8 cellular contexts compared by ENCODE assay signal in the genomic region with DNA sequence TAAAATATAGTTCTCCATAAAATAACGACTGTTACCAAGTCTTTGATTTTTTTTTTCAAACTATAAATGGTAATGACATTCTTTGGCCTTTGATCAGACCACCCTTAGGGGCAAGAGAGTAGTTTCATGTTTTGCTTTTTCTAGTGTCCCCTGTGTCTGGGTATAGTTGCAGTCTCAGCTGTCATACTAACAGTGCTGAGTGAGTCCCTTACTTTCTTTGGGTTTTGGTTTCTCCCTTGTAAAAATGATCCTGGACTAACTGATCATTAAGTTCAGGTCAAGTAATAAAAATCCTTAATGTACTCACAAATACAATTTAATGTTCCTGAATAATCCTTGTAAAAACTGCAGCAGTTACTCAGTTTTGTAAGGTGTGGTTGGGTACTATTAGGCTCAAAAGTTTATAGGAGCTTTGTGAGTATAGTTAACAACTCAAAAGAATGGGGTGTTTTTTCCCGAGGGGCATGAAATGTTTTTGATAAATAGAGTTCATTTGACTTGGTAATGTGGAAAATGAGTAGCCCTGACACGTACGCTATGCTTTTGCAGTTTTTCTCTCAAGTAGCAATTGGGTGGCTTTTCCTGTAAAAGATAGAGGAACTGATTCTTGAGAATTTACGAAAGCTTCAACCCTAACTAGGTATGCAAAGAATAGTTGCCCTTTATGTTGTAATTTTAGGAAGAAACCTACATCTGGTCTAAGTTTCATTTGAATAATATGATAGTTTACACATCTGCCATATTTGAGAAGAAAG. TPM values are rescaled to one million over a fixed set of nuclear protein-coding genes. Genes with fewer than 3 reads are reported as not detected.
DNase-seq lines count a peak whose midpoint lies in the region; ATAC-seq, FAIRE-seq and TF ChIP-seq lines count a peak whose summit lies in the region.

No MANE protein-coding gene starts in this region.

- TF ChIP-seq POLR2A in GM12891 (IDR thresholded peaks at IDR 0.05; ENCODE audit: low read depth, low read length) (no peak), thyroid gland (IDR thresholded peaks at IDR 0.05) (no peak)

- peaks cover 86% of the 10 kb centered on the region for H4K20me1 ChIP-seq in hepatocyte (ENCODE audit: insufficient read depth, poor library complexity, severe bottlenecking)

- TF ChIP-seq CTCF in hepatocyte (IDR thresholded peaks at IDR 0.05; ENCODE audit: poor library complexity) (no peak), thyroid gland (IDR thresholded peaks at IDR 0.05) (no peak), pancreas (IDR thresholded peaks at IDR 0.05) (no peak)

- ATAC-seq in GM21825 (IDR thresholded peaks at IDR 0.05; ENCODE audit: unreplicated experiment) (peak; percentile 38), pancreas (no peak)

- peak overlapping the region; percentile 61 for H3K27ac ChIP-seq in hepatocyte
- no peak overlapping the region for H3K27ac ChIP-seq in thyroid gland
- H3K27ac ChIP-seq in pancreas: peak overlapping the region in 1 of 4 donors; percentile 18

- peaks cover 100% of the 10 kb centered on the region for H3K79me2 ChIP-seq in hepatocyte

- H3K36me3 ChIP-seq in hepatocyte (replicated peaks; ENCODE audit: insufficient read depth, low read depth) (no peaks in the 10 kb centered on the region), thyroid gland (no peaks in the 10 kb centered on the region), pancreas (no peaks in the 10 kb centered on the region)

- no peak overlapping the region for H3K4me3 ChIP-seq in hepatocyte
- H3K4me3 ChIP-seq in thyroid gland (replicated peaks in 1 of 3): no peak overlapping the region
- H3K4me3 ChIP-seq in pancreas: no peak overlapping the region

- H3K27me3 ChIP-seq in hepatocyte: no peaks in the 10 kb centered on the region
- no peaks in the 10 kb centered on the region for H3K27me3 ChIP-seq in thyroid gland
- no peaks in the 10 kb centered on the region for H3K27me3 ChIP-seq in pancreas

- H3K9me3 ChIP-seq in hepatocyte (ENCODE audit: low read depth) (no peaks in the 10 kb centered on the region), thyroid gland (no peaks in the 10 kb centered on the region), pancreas (no peaks in the 10 kb centered on the region)

- intact Hi-C loops in thyroid gland (cut with DNase I) (no loop called here), pancreas (cut with DNase I) (no loop called here)

- FAIRE-seq in GM12891 (lab: Jason Lieb, UNC) (no peak), pancreas (lab: Jason Lieb, UNC) (no peak)

- WGBS in hepatocyte (ENCODE audit: low lambda C conversion rate, missing lambda C conversion rate): 59% methylated on average over 5 of the region's 5 CpGs
- 78 to 84% methylated on average over 5 of the region's 5 CpGs for WGBS in thyroid gland, 2 donors
- WGBS in pancreas, 2 donors: 76 to 82% methylated on average over 5 of the region's 5 CpGs

- no peaks in the 10 kb centered on the region for H3K9me2 ChIP-seq in hepatocyte (replicated peaks; ENCODE audit: insufficient read depth)

- H3K4me1 ChIP-seq in hepatocyte (ENCODE audit: insufficient read depth) (peaks cover 66% of the 10 kb centered on the region), thyroid gland (peaks cover 42 to 59% of the 10 kb centered on the region in 2 donors), pancreas (peaks cover 0 to 25% (median 24%) of the 10 kb centered on the region in 3 donors)

- H3K4me2 ChIP-seq in hepatocyte: peak overlapping the region; percentile 71

- no peak for DNase-seq in GM12891 (ENCODE audit: insufficient read length, low spot score)
- DNase-seq in NAMALWA (ENCODE audit: low spot score): peak; percentile 82
- no peak for DNase-seq in hepatocyte (ENCODE audit: low spot score)
- no peak for DNase-seq in kidney glomerular epithelial cell (lab: John Stamatoyannopoulos, UW)
- no peak for DNase-seq in thyroid gland
- no peak for DNase-seq in pancreas
- no peak for DNase-seq in NCI-H748 treated with DMSO at 0.1 percent for 48 hours (lab: John Stamatoyannopoulos, UW)

- H2AFZ ChIP-seq in hepatocyte: no peak overlapping the region

TF ChIP-seq in GM12891, 5 proteins besides CTCF, POLR2A, EP300 and RAD21:
- TF ChIP-seq PAX5 (IDR thresholded peaks at IDR 0.05; ENCODE audit: insufficient read depth, low read length, severe bottlenecking): no peak
- TF ChIP-seq SPI1 (IDR thresholded peaks at IDR 0.05; ENCODE audit: low read depth, low read length): peak; percentile 95

RNA-seq across cellular contexts. Expression of a gene that starts 6.2 kb away (rescaled TPM):
- polyA plus RNA-seq in GM12891 (2012; ENCODE audit: low read depth, missing spikeins): 34.6 TPM
- total RNA-seq in hepatocyte (28.3 and 32.1 TPM in 2 replicates), thyroid gland (10 to 100 TPM; 20.5 to 28.8 (median 24.9) TPM), pancreas (10 to 100 TPM in 1 of 6 donors, 1 to 10 TPM in 5; 6.0 to 12.4 (median 8.4) TPM)
- polyA plus RNA-seq in hepatocyte (22.0 and 30.8 TPM in 2 replicates), pancreas (10 to 100 TPM in 1 of 2 donors, 1 to 10 TPM in 1; 8.3 to 11.2 TPM)
